7 cellular contexts compared by ENCODE assay signal in genomic region chr15:73053398-73053723, GRCh38. TPM values are rescaled to one million over a fixed set of nuclear protein-coding genes. Genes with fewer than 3 reads are reported as not detected.
DNase-seq lines count a peak whose midpoint lies in the region; ATAC-seq, FAIRE-seq and TF ChIP-seq lines count a peak whose summit lies in the region.

No MANE protein-coding gene starts in this region.

- H3K79me2 ChIP-seq in keratinocyte (ENCODE audit: control insufficient read depth, insufficient read depth, low read length): no peaks in the 10 kb centered on the region

- peak overlapping the region; percentile 88 for H3K4me3 ChIP-seq in HUES48 (ENCODE audit: low read depth, low read length)
- H3K4me3 ChIP-seq in keratinocyte (ENCODE audit: control insufficient read depth in 2 of 3, extremely low read depth in 1 of 3, insufficient read depth in 2 of 3, low read depth in 1 of 3, low read length in 3 of 3): peak overlapping the region; percentile 58 to 80 (median 73)
- H3K4me3 ChIP-seq in stomach: peak overlapping the region; percentile 86 to 94 (median 88)

- H3K9me3 ChIP-seq in HUES48 (ENCODE audit: control insufficient read depth, insufficient read depth, low read length) (no peaks in the 10 kb centered on the region), keratinocyte (ENCODE audit: control insufficient read depth, low read depth, low read length) (no peaks in the 10 kb centered on the region), stomach (no peaks in the 10 kb centered on the region)

- TF ChIP-seq EP300 in stomach (IDR thresholded peaks at IDR 0.05): no peak

- no peaks in the 10 kb centered on the region for H3K36me3 Mint-ChIP-seq in activated T-helper 2 cell treated with anti-CD3 and anti-CD28 coated beads, Interferon-gamma antibody, Interleukin-2, Interleukin-4, amounts not matched to agents 10 μg/mL and 5 μg/mL and 100 μg/mL, durations not matched to agents 14 hours and 24 hours and 36 hours (ENCODE audit: low read depth)

- ATAC-seq in HG02571 (IDR thresholded peaks at IDR 0.05; ENCODE audit: unreplicated experiment): no peak

- no peak overlapping the region for H3K27ac Mint-ChIP-seq in activated T-helper 2 cell treated with anti-CD3 and anti-CD28 coated beads, Interferon-gamma antibody, Interleukin-2, Interleukin-4, amounts not matched to agents 10 μg/mL and 5 μg/mL and 100 μg/mL, durations not matched to agents 14 hours and 24 hours and 36 hours

- DNase-seq in activated T-helper 2 cell treated with anti-CD3 and anti-CD28 coated beads, Interferon-gamma antibody, Interleukin-2, Interleukin-4, amounts not matched to agents 10 μg/mL and 5 μg/mL and 100 μg/mL, durations not matched to agents 14 hours and 24 hours and 36 hours (ENCODE audit: low spot score): no peak
- DNase-seq in keratinocyte (ENCODE audit: low read depth, low spot score): no peak
- no peak for DNase-seq in stomach
- DNase-seq in NCI-H2107 (lab: John Stamatoyannopoulos, UW): no peak
- no peak for DNase-seq in DMS 273 (lab: John Stamatoyannopoulos, UW; ENCODE audit: unreplicated experiment)

- H3K4me1 ChIP-seq in HUES48 (ENCODE audit: control insufficient read depth, insufficient read depth, low read length): peaks cover 21% of the 10 kb centered on the region
- peaks cover 9% of the 10 kb centered on the region for H3K4me1 ChIP-seq in keratinocyte (ENCODE audit: control insufficient read depth, extremely low read depth, insufficient read depth, low read length)
- H3K4me1 ChIP-seq in stomach: peaks cover 7 to 47% (median 28%) of the 10 kb centered on the region in 4 donors

- H3K9ac ChIP-seq in HUES48 (ENCODE audit: low read depth, low read length): peak overlapping the region; percentile 69
- peak overlapping the region; percentile 57 for H3K9ac ChIP-seq in keratinocyte (ENCODE audit: control insufficient read depth, extremely low read depth, insufficient read depth, low read length)

- H3K9me3 Mint-ChIP-seq in activated T-helper 2 cell treated with anti-CD3 and anti-CD28 coated beads, Interferon-gamma antibody, Interleukin-2, Interleukin-4, amounts not matched to agents 10 μg/mL and 5 μg/mL and 100 μg/mL, durations not matched to agents 14 hours and 24 hours and 36 hours: no peaks in the 10 kb centered on the region

- peak overlapping the region; percentile 90 for H3K4me2 ChIP-seq in keratinocyte (ENCODE audit: control insufficient read depth, extremely low read depth, insufficient read depth, low read depth, low read length)

- WGBS in stomach, 5 donors: 1 to 3% (median 2%) methylated on average over 8 of the region's 8 CpGs

- H3K4me1 Mint-ChIP-seq in activated T-helper 2 cell treated with anti-CD3 and anti-CD28 coated beads, Interferon-gamma antibody, Interleukin-2, Interleukin-4, amounts not matched to agents 10 μg/mL and 5 μg/mL and 100 μg/mL, durations not matched to agents 14 hours and 24 hours and 36 hours (ENCODE audit: low read depth): peaks cover 11% of the 10 kb centered on the region

- intact Hi-C loops in activated T-helper 2 cell treated with anti-CD3 and anti-CD28 coated beads, Interferon-gamma antibody, Interleukin-2, Interleukin-4, amounts not matched to agents 10 μg/mL and 5 μg/mL and 100 μg/mL, durations not matched to agents 14 hours and 24 hours and 36 hours (cut with micrococcal nuclease): loop anchor here (2.0 to 5.0 kb wide), 2 partner anchors 89 to 269 kb away; no protein-coding TSS in a partner anchor
- intact Hi-C loops in stomach (cut with DNase I; ENCODE audit: low total_unique reads): no loop called here

- TF ChIP-seq CTCF in keratinocyte (optimal IDR thresholded peaks at IDR 0.05 in 1 of 3, IDR thresholded peaks at IDR 0.05 in 1 of 3, conservative IDR thresholded peaks at IDR 0.05 in 1 of 3; ENCODE audit: extremely low read depth in 1 of 3, insufficient read depth in 2 of 3, low read length in 3 of 3): no peak
- TF ChIP-seq CTCF in stomach (IDR thresholded peaks at IDR 0.05): no peak

- H3K4me3 Mint-ChIP-seq in activated T-helper 2 cell treated with anti-CD3 and anti-CD28 coated beads, Interferon-gamma antibody, Interleukin-2, Interleukin-4, amounts not matched to agents 10 μg/mL and 5 μg/mL and 100 μg/mL, durations not matched to agents 14 hours and 24 hours and 36 hours (ENCODE audit: low read depth): peak overlapping the region; percentile 78

- no peak for FAIRE-seq in keratinocyte (lab: Jason Lieb, UNC)

- H3K36me3 ChIP-seq in HUES48 (ENCODE audit: control insufficient read depth, insufficient read depth, low read length): no peaks in the 10 kb centered on the region
- no peaks in the 10 kb centered on the region for H3K36me3 ChIP-seq in keratinocyte (ENCODE audit: control insufficient read depth in 2 of 2, extremely low read depth in 1 of 2, insufficient read depth in 2 of 2, low read length in 2 of 2)
- no peaks in the 10 kb centered on the region for H3K36me3 ChIP-seq in stomach

- H4K20me1 ChIP-seq in keratinocyte (ENCODE audit: control insufficient read depth, extremely low read depth, insufficient read depth, low read length): no peaks in the 10 kb centered on the region

- H3K27me3 ChIP-seq in HUES48 (ENCODE audit: control insufficient read depth, insufficient read depth, low read length) (peaks cover 10% of the 10 kb centered on the region; the same call in 1 of the 2 replicates), keratinocyte (ENCODE audit: control insufficient read depth, extremely low read depth, insufficient read depth, low read length) (peaks cover 3% of the 10 kb centered on the region), stomach (peaks cover 0 to 15% (median 0%) of the 10 kb centered on the region in 3 donors)

- no peaks in the 10 kb centered on the region for H3K9me1 ChIP-seq in keratinocyte (ENCODE audit: control insufficient read depth, extremely low read depth, insufficient read depth, low read length)

- H3K27me3 Mint-ChIP-seq in activated T-helper 2 cell treated with anti-CD3 and anti-CD28 coated beads, Interferon-gamma antibody, Interleukin-2, Interleukin-4, amounts not matched to agents 10 μg/mL and 5 μg/mL and 100 μg/mL, durations not matched to agents 14 hours and 24 hours and 36 hours (ENCODE audit: low read depth): peaks cover 35% of the 10 kb centered on the region

- H2AFZ ChIP-seq in keratinocyte (ENCODE audit: control insufficient read depth, low read length): peak overlapping the region; percentile 37

- H3K27ac ChIP-seq in HUES48 (ENCODE audit: low read depth, low read length): peak overlapping the region; percentile 89
- no peak overlapping the region for H3K27ac ChIP-seq in keratinocyte (ENCODE audit: control insufficient read depth, insufficient read depth, low read length)
- H3K27ac ChIP-seq in stomach: peak overlapping the region; percentile 83 to 97 (median 91)

- TF ChIP-seq POLR2A in stomach (IDR thresholded peaks at IDR 0.05): no peak

- dilution Hi-C loops in keratinocyte (cut with MboI; ENCODE audit: extremely low pct_ligation_motif_present, low sequenced_read_pairs): no loop called here

RNA-seq across cellular contexts. Expression of gene NEO1, which starts 1.1 kb away (rescaled TPM):
- 9.8 and 12.5 TPM in 2 replicates for total RNA-seq in activated T-helper 2 cell treated with anti-CD3 and anti-CD28 coated beads, Interferon-gamma antibody, Interleukin-2, Interleukin-4, amounts not matched to agents 10 μg/mL and 5 μg/mL and 100 μg/mL, durations not matched to agents 14 hours and 24 hours and 36 hours
- polyA plus RNA-seq in keratinocyte: 2.8 to 6.3 TPM (median 4.4 TPM) in 3 replicates
- polyA plus RNA-seq in keratinocyte (2011; ENCODE audit: low read depth): 10.3 TPM
- polyA plus RNA-seq in keratinocyte (2011; cell fraction: cytosol; rRNA removed): 2.6 and 3.1 TPM in 2 replicates
- 15.0 and 18.5 TPM in 2 replicates for polyA plus RNA-seq in keratinocyte (2011; cell fraction: nucleus; rRNA removed)
- 8.0 and 9.3 TPM in 2 replicates for polyA plus RNA-seq in keratinocyte (2012; ENCODE audit: low replicate concordance)
- polyA minus RNA-seq in keratinocyte: 7.5 to 34.0 TPM (median 13.6 TPM) in 3 replicates
- polyA minus RNA-seq in keratinocyte (2011; cell fraction: cytosol; rRNA and poly(A)+ RNA removed): 3.6 TPM
- polyA minus RNA-seq in keratinocyte (2011; cell fraction: nucleus; rRNA and poly(A)+ RNA removed): 9.9 and 20.9 TPM in 2 replicates
- 100 to 1,000 TPM in 1 of 5 donors, 10 to 100 TPM in 4; 10.7 to 182 (median 53.9) TPM for total RNA-seq in stomach
- polyA plus RNA-seq in stomach: 1 to 10 TPM; 4.7 to 7.2 (median 6.7) TPM
